ENCODE assay signal across 9 cellular contexts in genomic region chr9:8660383-8660782, GRCh38.
DNase-seq lines count a peak whose midpoint lies in the region; ATAC-seq, FAIRE-seq and TF ChIP-seq lines count a peak whose summit lies in the region.
"Had no signal": no experiment of that assay in that cellular context is flagged by ENCODE, and none has a peak within 500 bp of the region (broad histone marks: within the 10 kb centered on the region; RNA-seq: fewer than 3 reads in every experiment).

No MANE protein-coding gene starts in this region.

- DNase-seq in DMS79 (lab: John Stamatoyannopoulos, UW), result peak; percentile 70
- DNase-seq in NCI-H446 (lab: John Stamatoyannopoulos, UW), result peak; percentile 58 to 76
- peak in 1 of 10 donors; percentile 30 for DNase-seq in dorsolateral prefrontal cortex
- DNase-seq in ovary, result peak; percentile 62 to 84 (median 67)
- no peak for DNase-seq in HTR-8/SVneo (ENCODE audit: insufficient read length, low spot score)
- DNase-seq: activated B cell treated with CpG ODN at 0.5 μM for 24 hours had no signal

- TF ChIP-seq EP300 in ovary (IDR thresholded peaks at IDR 0.05), result no peak

- no peaks in the 10 kb centered on the region for H3K9me3 ChIP-seq in ovary

- peak overlapping the region in 55 of 59 donors; percentile 6 to 82 (median 61) for H3K27ac ChIP-seq in dorsolateral prefrontal cortex
- H3K27ac ChIP-seq in ovary, result no peak overlapping the region

- TF ChIP-seq CTCF in dorsolateral prefrontal cortex (IDR thresholded peaks at IDR 0.05 in 54 of 56, conservative IDR thresholded peaks at IDR 0.05 in 2 of 56; ENCODE audit: low read depth in 1 of 56, partially characterized antibody in 56 of 56) (no peak), ovary (IDR thresholded peaks at IDR 0.05) (no peak)

- H3K36me3 ChIP-seq in ovary, result no peaks in the 10 kb centered on the region

- no peak for FAIRE-seq in HTR-8/SVneo (lab: Jason Lieb, UNC)

- H3K27me3 ChIP-seq in dorsolateral prefrontal cortex, result no peaks in the 10 kb centered on the region
- H3K27me3 ChIP-seq in ovary, result no peaks in the 10 kb centered on the region

- ATAC-seq in GM21528 (IDR thresholded peaks at IDR 0.05; ENCODE audit: low FRiP score, unreplicated experiment) (no peak), GM18909 (IDR thresholded peaks at IDR 0.05; ENCODE audit: poor library complexity, unreplicated experiment) (no peak), GM19035 (IDR thresholded peaks at IDR 0.05; ENCODE audit: unreplicated experiment) (no peak)

- intact Hi-C loops in dorsolateral prefrontal cortex (cut with DNase I) (no loop called here), ovary (cut with DNase I) (no loop called here)

- TF ChIP-seq POLR2A in ovary (IDR thresholded peaks at IDR 0.05), result no peak

- H3K4me1 ChIP-seq in ovary (ENCODE audit: insufficient read depth), result no peaks in the 10 kb centered on the region

- H3K4me3 ChIP-seq in dorsolateral prefrontal cortex (peak overlapping the region in 2 of 59 donors; percentile 3 to 9), ovary (no peak overlapping the region)

Comparison
In these comparisons a context has a peak if more than half of its experiments do, and no peak if none do; other contexts are left out.
1. H3K27ac ChIP-seq: peak in dorsolateral prefrontal cortex (55 of 59); none in ovary (0 of 2).